ENCODE assay signal across 8 cellular contexts in genomic region chr12:69470189-69471094, GRCh38. TPM values are rescaled to one million over a fixed set of nuclear protein-coding genes. Genes with fewer than 3 reads are reported as not detected.
DNase-seq lines count a peak whose midpoint lies in the region; ATAC-seq and TF ChIP-seq lines count a peak whose summit lies in the region.

A gene with protein sequence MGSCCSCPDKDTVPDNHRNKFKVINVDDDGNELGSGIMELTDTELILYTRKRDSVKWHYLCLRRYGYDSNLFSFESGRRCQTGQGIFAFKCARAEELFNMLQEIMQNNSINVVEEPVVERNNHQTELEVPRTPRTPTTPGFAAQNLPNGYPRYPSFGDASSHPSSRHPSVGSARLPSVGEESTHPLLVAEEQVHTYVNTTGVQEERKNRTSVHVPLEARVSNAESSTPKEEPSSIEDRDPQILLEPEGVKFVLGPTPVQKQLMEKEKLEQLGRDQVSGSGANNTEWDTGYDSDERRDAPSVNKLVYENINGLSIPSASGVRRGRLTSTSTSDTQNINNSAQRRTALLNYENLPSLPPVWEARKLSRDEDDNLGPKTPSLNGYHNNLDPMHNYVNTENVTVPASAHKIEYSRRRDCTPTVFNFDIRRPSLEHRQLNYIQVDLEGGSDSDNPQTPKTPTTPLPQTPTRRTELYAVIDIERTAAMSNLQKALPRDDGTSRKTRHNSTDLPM (plus strand): TSS chr12:69470388. CDS start chr12:69569031, 98,643 bp downstream.

- H3K36me3 ChIP-seq in kidney epithelial cell (ENCODE audit: control insufficient read depth, insufficient read depth, low read length): no peaks in the 10 kb centered on the region

- ATAC-seq in GM19025 (IDR thresholded peaks at IDR 0.05; ENCODE audit: low read depth, unreplicated experiment) (peak; percentile 98), HG03342 (IDR thresholded peaks at IDR 0.05; ENCODE audit: unreplicated experiment) (peak; percentile 98)
- ATAC-seq in activated CD4-positive, CD25-positive, alpha-beta regulatory T cell treated with anti-CD3 and anti-CD28 coated beads, Interleukin-2, amount 50 U/mL, for 24 hours: peak; percentile 99

- peak; percentile 65 for TF ChIP-seq CTCF in kidney epithelial cell (IDR thresholded peaks at IDR 0.05; ENCODE audit: insufficient read depth, low read length, poor library complexity, severe bottlenecking)

- DNase-seq in AG20443 (ENCODE audit: low spot score) (peak; percentile 98), NCI-H345 treated with DMSO at 0.1 percent for 48 hours (lab: John Stamatoyannopoulos, UW; ENCODE audit: unreplicated experiment) (peak; percentile 69), cerebellar nuclear complex (lab: John Stamatoyannopoulos, UW) (peak; percentile 47 to 78), kidney epithelial cell (ENCODE audit: low read depth) (peak; percentile 53)
- DNase-seq in stimulated activated CD4-positive, alpha-beta T cell treated with anti-CD3 and anti-CD28 coated beads, Interleukin-15, amount 100 ng/mL, for 48 hours (ENCODE audit: low read depth in 2 of 2): peak; percentile 75 to 83

- no peaks in the 10 kb centered on the region for H3K27me3 ChIP-seq in kidney epithelial cell (ENCODE audit: control insufficient read depth, insufficient read depth, low read length)

- H3K4me3 ChIP-seq in kidney epithelial cell (ENCODE audit: low read depth, low read length): peak within 1 kb of the TSS; percentile 83

RNA-seq across cellular contexts. Expression of the gene that starts here (rescaled TPM):
- 26.6 and 35.5 TPM in 2 replicates for total RNA-seq in kidney epithelial cell

Comparison
In these comparisons a context has a peak if more than half of its experiments do, and no peak if none do; other contexts are left out.
1. Peak in every context shown above with its lines: DNase-seq, ATAC-seq and H3K4me3 ChIP-seq.